ENCODE assay signal across 35 cellular contexts in the genomic region with DNA sequence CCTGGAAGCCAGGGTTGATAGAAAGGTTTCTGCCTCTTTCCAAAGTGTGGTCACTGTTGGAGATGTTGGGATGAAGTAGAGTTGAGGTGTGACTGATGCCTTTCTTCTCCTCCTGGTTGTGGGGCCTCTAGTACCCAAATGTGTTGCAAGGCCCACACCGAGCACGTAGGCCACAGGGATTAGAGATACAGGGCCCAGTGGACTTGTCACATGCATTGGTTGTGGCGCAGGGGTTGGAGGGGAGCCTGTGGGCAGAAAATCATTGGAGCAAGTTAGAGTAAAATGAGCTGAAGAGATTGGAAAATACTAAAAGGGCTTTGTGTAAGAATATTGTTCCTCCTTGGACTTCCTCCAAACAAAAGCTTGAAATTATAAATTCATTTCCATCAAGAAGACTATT. TPM values are rescaled to one million over a fixed set of nuclear protein-coding genes. Genes with fewer than 3 reads are reported as not detected.
"Had no signal": no experiment of that assay in that cellular context is flagged by ENCODE, and none has a peak within 500 bp of the region (broad histone marks: within the 10 kb centered on the region; RNA-seq: fewer than 3 reads in every experiment).

No MANE protein-coding gene starts in this region.

- H3K27ac Mint-ChIP-seq: immature natural killer cell; memory B cell; nephron progenitor cell; neural progenitor cell; progenitor cell of endocrine pancreas; stimulated activated memory B cell treated with anti-CD40 and anti-IgM and Interleukin-4, amounts not matched to agents 10 μg/mL and 1 μg/mL and 100 μg/mL, for 72 hours; stimulated activated naive CD8-positive, alpha-beta T cell treated with anti-CD3 and anti-CD28 coated beads, Interleukin-15, amount 100 ng/mL, for 72 hours; type B pancreatic cell had no signal

- H3K4me3 Mint-ChIP-seq: immature natural killer cell; memory B cell; naive thymus-derived CD4-positive, alpha-beta T cell; nephron progenitor cell; neural progenitor cell; stimulated activated memory B cell treated with anti-CD40 and anti-IgM and Interleukin-4, amounts not matched to agents 10 μg/mL and 1 μg/mL and 100 μg/mL, for 72 hours; stimulated activated naive CD8-positive, alpha-beta T cell treated with anti-CD3 and anti-CD28 coated beads, Interleukin-15, amount 100 ng/mL, for 72 hours; type B pancreatic cell had no signal

- H3K27me3 Mint-ChIP-seq: stimulated activated memory B cell treated with anti-CD40 and anti-IgM and Interleukin-4, amounts not matched to agents 10 μg/mL and 1 μg/mL and 100 μg/mL, for 72 hours; stimulated activated naive CD8-positive, alpha-beta T cell treated with anti-CD3 and anti-CD28 coated beads, Interleukin-15, amount 100 ng/mL, for 72 hours; type B pancreatic cell had no signal

- H3K36me3 Mint-ChIP-seq: neural progenitor cell; stimulated activated memory B cell treated with anti-CD40 and anti-IgM and Interleukin-4, amounts not matched to agents 10 μg/mL and 1 μg/mL and 100 μg/mL, for 72 hours; type B pancreatic cell had no signal

- ATAC-seq: mucosa of descending colon; naive thymus-derived CD4-positive, alpha-beta T cell; right lobe of liver; stimulated activated memory B cell treated with anti-CD40 and anti-IgM and Interleukin-4, amounts not matched to agents 10 μg/mL and 1 μg/mL and 100 μg/mL, for 72 hours; stimulated activated naive CD8-positive, alpha-beta T cell treated with anti-CD3 and anti-CD28 coated beads, Interleukin-15, amount 100 ng/mL, for 72 hours had no signal

- H3K4me1 Mint-ChIP-seq: neural progenitor cell had no signal

- DNase-seq: hypothalamus; immature natural killer cell; left ventricle myocardium inferior; midbrain; mucosa of descending colon; naive thymus-derived CD4-positive, alpha-beta T cell; nephron progenitor cell; occipital lobe; ovary; right lobe of liver; stimulated activated CD4-positive, alpha-beta T cell treated with anti-CD3 and anti-CD28 coated beads, Interleukin-1b, Interleukin-23, amount 100 ng/mL, for 48 hours; stimulated activated CD4-positive, alpha-beta T cell treated with anti-CD3 and anti-CD28 coated beads, Interleukin-2, amount 100 ng/mL, for 48 hours; stimulated activated CD4-positive, alpha-beta T cell treated with anti-CD3 and anti-CD28 coated beads, Interleukin-4, amount 100 ng/mL, for 4 hours; stimulated activated CD8-positive, alpha-beta memory T cell treated with anti-CD3 and anti-CD28 coated beads, Interleukin-4, amount 100 ng/mL, for 48 hours; stimulated activated naive CD4-positive, alpha-beta T cell treated with Interleukin-2 at 50 U/mL for 16 hours; stimulated activated naive CD8-positive, alpha-beta T cell treated with anti-CD3 and anti-CD28 coated beads, Interleukin-15, amount 100 ng/mL, for 72 hours; substantia nigra; uterus had no signal

RNA-seq across cellular contexts. Expression of a gene that starts 4.6 kb away (rescaled TPM):
- total RNA-seq: kidney epithelial cell; left ventricle myocardium inferior; lung; mesenteric fat pad; mucosa of descending colon; myocyte; naive thymus-derived CD4-positive, alpha-beta T cell; occipital lobe; ovary; progenitor cell of endocrine pancreas; pulmonary artery endothelial cell; renal cortical epithelial cell; right atrium auricular region; right lobe of liver; skeletal muscle tissue; temporal lobe; tibial nerve; ureter; uterus had no signal

RNA-seq across cellular contexts. Expression of a gene that starts 23.6 kb away (rescaled TPM):
- total RNA-seq: left ventricle myocardium inferior; lung; mesenteric fat pad; mucosa of descending colon; naive thymus-derived CD4-positive, alpha-beta T cell; occipital lobe; ovary; progenitor cell of endocrine pancreas; pulmonary artery endothelial cell; renal cortical epithelial cell; right atrium auricular region; right lobe of liver; skeletal muscle tissue; temporal lobe; tibial nerve; ureter; uterus had no signal

RNA-seq across cellular contexts. Expression of a gene that starts 30.5 kb away (rescaled TPM):
- total RNA-seq: kidney epithelial cell; left ventricle myocardium inferior; lung; mesenteric fat pad; mucosa of descending colon; myocyte; naive thymus-derived CD4-positive, alpha-beta T cell; occipital lobe; ovary; progenitor cell of endocrine pancreas; pulmonary artery endothelial cell; renal cortical epithelial cell; right atrium auricular region; right lobe of liver; skeletal muscle tissue; smooth muscle cell; temporal lobe; tibial nerve; ureter; uterus had no signal

RNA-seq across cellular contexts. Expression of a gene that starts 36.1 kb away (rescaled TPM):
- total RNA-seq: left ventricle myocardium inferior; lung; mesenteric fat pad; mucosa of descending colon; naive thymus-derived CD4-positive, alpha-beta T cell; ovary; progenitor cell of endocrine pancreas; pulmonary artery endothelial cell; right atrium auricular region; right lobe of liver; skeletal muscle tissue; tibial nerve; ureter had no signal

RNA-seq across cellular contexts. Expression of a gene that starts 36.9 kb away (rescaled TPM):
- total RNA-seq: kidney epithelial cell, left ventricle myocardium inferior, lung, mesenteric fat pad, mucosa of descending colon, myocyte, occipital lobe, ovary, progenitor cell of endocrine pancreas, pulmonary artery endothelial cell, renal cortical epithelial cell, right atrium auricular region, right lobe of liver, skeletal muscle tissue, smooth muscle cell, temporal lobe, tibial nerve, ureter, uterus had no signal
